Comparison of ENCODE assay signal across 8 cellular contexts in genomic region chr19:5622465-5623396, GRCh38. TPM values are rescaled to one million over a fixed set of nuclear protein-coding genes. Genes with fewer than 3 reads are reported as not detected.
A peak's percentile ranks its signal among the peaks of the same experiment; 100 is the strongest.
DNase-seq lines count a peak whose midpoint lies in the region; ATAC-seq and TF ChIP-seq lines count a peak whose summit lies in the region.

SAFB (plus strand) TSS chr19:5623083; CDS start chr19:5623206, 123 bp downstream.
SAFB2 (minus strand) TSS chr19:5622776; CDS start chr19:5622715, 61 bp downstream.

- H3K4me1 ChIP-seq in mammary epithelial cell (ENCODE audit: insufficient read depth, low read length) (peaks cover 28% of the 10 kb centered on the region), skeletal muscle tissue (ENCODE audit: control insufficient read depth in 3 of 3, insufficient read depth in 3 of 3, low read length in 3 of 3) (peaks cover 65 to 68% (median 67%) of the 10 kb centered on the region in 3 donors)

- dilution Hi-C loops in mammary epithelial cell (cut with HindIII; ENCODE audit: low sequenced_read_pairs) = loop anchor here (5.0 kb wide), 2 partner anchors 35 to 45 kb away; no protein-coding TSS in a partner anchor

- H3K27me3 ChIP-seq in WERI-Rb-1 (ENCODE audit: insufficient read depth, low read depth, severe bottlenecking) = no peaks in the 10 kb centered on the region
- H3K27me3 ChIP-seq in mammary epithelial cell (ENCODE audit: insufficient read depth, low read length) = no peaks in the 10 kb centered on the region
- H3K27me3 ChIP-seq in skeletal muscle tissue (ENCODE audit: control insufficient read depth in 3 of 3, insufficient read depth in 3 of 3, low read length in 3 of 3) = no peaks in the 10 kb centered on the region

- H3K9me3 ChIP-seq in WERI-Rb-1 (ENCODE audit: severe bottlenecking) (no peaks in the 10 kb centered on the region), mammary epithelial cell (replicated peaks; ENCODE audit: insufficient read depth, low read length) (no peaks in the 10 kb centered on the region), iPS-18c (ENCODE audit: control insufficient read depth, insufficient read depth, low read length) (peaks cover 4% of the 10 kb centered on the region), skeletal muscle tissue (ENCODE audit: control insufficient read depth in 3 of 3, low read length in 3 of 3) (no peaks in the 10 kb centered on the region)

- H3K4me3 ChIP-seq in WERI-Rb-1 (ENCODE audit: low read depth, low read length) (peak within 1 kb of the TSS; percentile 78), mammary epithelial cell (replicated peaks in 1 of 3; ENCODE audit: insufficient read depth in 1 of 3, low read depth in 2 of 3, low read length in 3 of 3) (peak within 1 kb of the TSS; percentile 83 to 97 (median 84)), iPS-18c (ENCODE audit: insufficient read depth, low read depth, low read length) (peak within 1 kb of the TSS; percentile 98), skeletal muscle tissue (ENCODE audit: low read length in 3 of 3) (peak within 1 kb of the TSS; percentile 88 to 99 (median 98))

- H3K36me3 ChIP-seq in WERI-Rb-1 (peaks cover 80% of the 10 kb centered on the region), mammary epithelial cell (ENCODE audit: insufficient read depth, low read length) (peaks cover 28% of the 10 kb centered on the region), skeletal muscle tissue (ENCODE audit: control insufficient read depth in 3 of 3, insufficient read depth in 3 of 3, low read length in 3 of 3) (peaks cover 29 to 45% (median 39%) of the 10 kb centered on the region in 3 donors)

- H3K9ac ChIP-seq in mammary epithelial cell (ENCODE audit: insufficient read depth, low read length) (peak within 1 kb of the TSS; percentile 87), skeletal muscle tissue (ENCODE audit: low read depth in 1 of 3, low read length in 3 of 3) (peak within 1 kb of the TSS; percentile 98 to 99 (median 98))

- intact Hi-C loops in mammary epithelial cell (cut with micrococcal nuclease) = loop anchor here (2.0 to 5.0 kb wide), 3 partner anchors 64 to 280 kb away; partner anchors contain the start of genes DUS3L, NDUFA11 and VMAC

- H3K27ac ChIP-seq in WERI-Rb-1 (peak within 1 kb of the TSS; percentile 97), mammary epithelial cell (ENCODE audit: insufficient read depth, low read depth, low read length) (peak within 1 kb of the TSS; percentile 77), skeletal muscle tissue (ENCODE audit: low read depth, low read length) (peak within 1 kb of the TSS; percentile 97)

- peak within 1 kb of the TSS; percentile 89 for H2AFZ ChIP-seq in mammary epithelial cell (ENCODE audit: low read depth, low read length)

- H3K79me2 ChIP-seq in mammary epithelial cell (ENCODE audit: insufficient read depth, low read length) = peaks cover 97% of the 10 kb centered on the region

- peak; percentile 99 for DNase-seq in ACHN
- peak; percentile 99 for DNase-seq in NCI-H2227 (lab: John Stamatoyannopoulos, UW; ENCODE audit: unreplicated experiment)
- DNase-seq in WERI-Rb-1 = peak; percentile 99
- DNase-seq in mammary epithelial cell = peak; percentile 99

- TSS peak; percentile 27 for BruUV-seq in mammary epithelial cell (replicated peaks; lab: Mats Ljungman, UMichigan)

- CTCF ChIA-PET in mammary epithelial cell (lab: Charles Lee; ENCODE audit: low non-redundant PET) = no interaction called here

- 4% methylated on average over 14 of the region's 116 CpGs for WGBS in mammary epithelial cell (ENCODE audit: low coverage, missing lambda C conversion rate)

- in situ Hi-C loops in ACHN (cut with HindIII; ENCODE audit: low pct_ligation_motif_present, low pct_unique_long_range_greater_than_20kb, low sequenced_read_pairs) = no loop called here
- in situ Hi-C loops in mammary epithelial cell (cut with MboI; ENCODE audit: low sequenced_read_pairs in 2 of 2) = no loop called here

- peak; percentile 85 for ATAC-seq in GM18873 (IDR thresholded peaks at IDR 0.05; ENCODE audit: low FRiP score, unreplicated experiment)
- peak; percentile 80 for ATAC-seq in HG03139 (IDR thresholded peaks at IDR 0.05; ENCODE audit: unreplicated experiment)

- H4K20me1 ChIP-seq in mammary epithelial cell (ENCODE audit: insufficient read depth, low read length) = peaks cover 6% of the 10 kb centered on the region

- peak within 1 kb of the TSS; percentile 91 for H3K4me2 ChIP-seq in mammary epithelial cell (ENCODE audit: insufficient read depth, low read depth, low read length)

- TF ChIP-seq CTCF in WERI-Rb-1 (IDR thresholded peaks at IDR 0.05; ENCODE audit: low read depth, low read length) = no peak
- no peak for TF ChIP-seq CTCF in mammary epithelial cell (conservative IDR thresholded peaks at IDR 0.05 in 1 of 2, IDR thresholded peaks at IDR 0.05 in 1 of 2; ENCODE audit: extremely low read depth in 1 of 2, insufficient read depth in 1 of 2, low read depth in 1 of 2, low read length in 2 of 2)

RNA-seq across cellular contexts. Expression of gene SAFB, which starts in this region (rescaled TPM):
- total RNA-seq in mammary epithelial cell (10 to 100 TPM; 26.0 to 88.5 TPM), skeletal muscle tissue (61.1 TPM)
- 30.9 TPM for polyA plus RNA-seq in mammary epithelial cell
- polyA minus RNA-seq in mammary epithelial cell = 42.5 TPM

RNA-seq across cellular contexts. Expression of gene SAFB2, which starts in this region (rescaled TPM):
- 10 to 100 TPM; 20.2 to 49.1 TPM for total RNA-seq in mammary epithelial cell
- polyA plus RNA-seq in mammary epithelial cell = 7.6 TPM
- polyA minus RNA-seq in mammary epithelial cell = 28.9 TPM
- total RNA-seq in skeletal muscle tissue = 23.5 TPM

Comparison
In these comparisons a context has a peak if more than half of its experiments do, and no peak if none do; other contexts are left out.
1. Peak in every context shown above with its lines: DNase-seq, ATAC-seq, H3K4me3 ChIP-seq and H3K27ac ChIP-seq.